In the genomic region with DNA sequence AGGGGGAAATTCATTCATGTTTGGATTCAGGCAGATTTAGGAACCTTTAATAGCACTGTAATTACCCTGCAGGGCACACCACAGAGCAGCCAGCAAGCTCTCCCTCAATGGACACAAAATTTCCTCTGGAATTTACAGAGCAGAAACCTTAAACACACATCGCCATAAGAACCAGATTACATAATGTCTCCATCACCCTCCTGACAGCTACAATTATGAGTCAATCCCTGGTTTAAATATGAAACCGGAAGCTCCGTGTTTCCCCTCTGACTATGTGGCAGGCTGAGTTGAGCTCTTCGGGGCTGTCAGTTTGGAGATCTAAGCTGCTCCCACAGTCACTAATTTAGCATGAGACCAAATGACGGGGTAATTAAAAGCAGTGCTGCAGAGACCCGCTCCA, we compare ENCODE assay signal across 8 cellular contexts.
DNase-seq lines count a peak whose midpoint lies in the region; ATAC-seq, FAIRE-seq and TF ChIP-seq lines count a peak whose summit lies in the region.

No MANE protein-coding gene starts in this region.

- intact Hi-C loops in thyroid gland (cut with DNase I): no loop called here

- 45 to 51% methylated on average over 6 of the region's 6 CpGs for WGBS in thyroid gland, 2 donors

- peaks cover 37% of the 10 kb centered on the region for H3K4me1 ChIP-seq in adipocyte (ENCODE audit: control insufficient read depth, insufficient read depth, low read length)
- peaks cover 30% of the 10 kb centered on the region for H3K4me1 ChIP-seq in iPS-20b (ENCODE audit: insufficient read depth, low read length)
- peaks cover 22 to 39% of the 10 kb centered on the region in 2 donors for H3K4me1 ChIP-seq in thyroid gland

- H3K9ac ChIP-seq in adipocyte (ENCODE audit: low read length) (peak overlapping the region; percentile 84), iPS-20b (ENCODE audit: low read depth, low read length) (no peak overlapping the region)

- H3K4me3 ChIP-seq in adipocyte (ENCODE audit: low read length) (peak overlapping the region; percentile 80), iPS-20b (ENCODE audit: low read length) (peak overlapping the region; percentile 19; the same call in 1 of the 2 replicates), thyroid gland (replicated peaks in 1 of 3) (no peak overlapping the region)

- H3K27ac ChIP-seq in iPS-20b (ENCODE audit: low read length) (no peak overlapping the region), thyroid gland (peak overlapping the region in 1 of 3 donors; percentile 39)

- DNase-seq in A172 (ENCODE audit: low spot score): peak; percentile 57
- peak; percentile 31 for DNase-seq in GM12892 (ENCODE audit: insufficient read length)
- DNase-seq in NCI-H146 treated with DMSO at 0.1 percent for 48 hours (lab: John Stamatoyannopoulos, UW; ENCODE audit: unreplicated experiment): peak; percentile 7
- peak; percentile 82 for DNase-seq in adipocyte (ENCODE audit: low read depth)
- peak; percentile 30 for DNase-seq in stimulated activated CD8-positive, alpha-beta memory T cell treated with anti-CD3 and anti-CD28 coated beads, Interleukin-4, amount 100 ng/mL, for 48 hours
- DNase-seq in thyroid gland: no peak

- peak; percentile 84 for FAIRE-seq in GM12892 (lab: Jason Lieb, UNC)

- peak; percentile 75 for ATAC-seq in HG02678 (IDR thresholded peaks at IDR 0.05; ENCODE audit: unreplicated experiment)

- H3K36me3 ChIP-seq in adipocyte (ENCODE audit: control insufficient read depth, insufficient read depth, low read length, severe bottlenecking): no peaks in the 10 kb centered on the region
- H3K36me3 ChIP-seq in iPS-20b (ENCODE audit: insufficient read depth, low read depth, low read length): no peaks in the 10 kb centered on the region
- no peaks in the 10 kb centered on the region for H3K36me3 ChIP-seq in thyroid gland

- H3K9me3 ChIP-seq in adipocyte (ENCODE audit: control insufficient read depth, low read length) (no peaks in the 10 kb centered on the region), iPS-20b (ENCODE audit: insufficient read depth, low read depth, low read length) (no peaks in the 10 kb centered on the region), thyroid gland (no peaks in the 10 kb centered on the region)

- no peaks in the 10 kb centered on the region for H3K27me3 ChIP-seq in adipocyte (replicated peaks; ENCODE audit: control insufficient read depth, insufficient read depth, low read length)
- H3K27me3 ChIP-seq in iPS-20b (ENCODE audit: insufficient read depth, low read length): peaks cover 45% of the 10 kb centered on the region
- no peaks in the 10 kb centered on the region for H3K27me3 ChIP-seq in thyroid gland

- no peak for TF ChIP-seq POLR2A in GM12892 (IDR thresholded peaks at IDR 0.05; ENCODE audit: low read depth, low read length)
- no peak for TF ChIP-seq POLR2A in thyroid gland (IDR thresholded peaks at IDR 0.05)

- no peak for TF ChIP-seq CTCF in thyroid gland (IDR thresholded peaks at IDR 0.05)

Comparison
In these comparisons a context has a peak if more than half of its experiments do, and no peak if none do; other contexts are left out.
1. DNase-seq: peak in A172 (single experiment), GM12892 (single experiment), NCI-H146 treated with DMSO at 0.1 percent for 48 hours (single experiment), adipocyte (single experiment) and stimulated activated CD8-positive, alpha-beta memory T cell treated with anti-CD3 and anti-CD28 coated beads, Interleukin-4, amount 100 ng/mL, for 48 hours (single experiment); none in thyroid gland (0 of 2).
2. H3K4me3 ChIP-seq: peak in adipocyte (single experiment) and iPS-20b (single experiment); none in thyroid gland (0 of 3).